ENCODE assay signal across 12 cellular contexts in genomic region chr12:6915789-6916285, GRCh38. TPM values are rescaled to one million over a fixed set of nuclear protein-coding genes. Genes with fewer than 3 reads are reported as not detected.
DNase-seq lines count a peak whose midpoint lies in the region; ATAC-seq and TF ChIP-seq lines count a peak whose summit lies in the region.
"Had no signal": no experiment of that assay in that cellular context is flagged by ENCODE, and none has a peak within 500 bp of the region (broad histone marks: within the 10 kb centered on the region; RNA-seq: fewer than 3 reads in every experiment).

No MANE protein-coding gene starts in this region.

- TF ChIP-seq CTCF in fibroblast of lung (conservative IDR thresholded peaks at IDR 0.05 in 1 of 2, IDR thresholded peaks at IDR 0.05 in 1 of 2; ENCODE audit: low read depth in 1 of 2, low read length in 2 of 2) = no peak

- no peak for TF ChIP-seq POLR2A in erythroblast (IDR thresholded peaks at IDR 0.05; ENCODE audit: low read length)

- ATAC-seq in T-cell (replicated peaks in 1 of 4) (no peak), HG02763 (IDR thresholded peaks at IDR 0.05; ENCODE audit: unreplicated experiment) (no peak), HG02588 (IDR thresholded peaks at IDR 0.05; ENCODE audit: unreplicated experiment) (no peak)
- no peak for ATAC-seq in stimulated activated effector memory CD8-positive, alpha-beta T cell treated with anti-CD3 and anti-CD28 coated beads, Interleukin-12 subunit alpha, Interleukin-12 subunit beta, amount 100 ng/mL, for 72 hours

- CTCF ChIA-PET in T-cell (lab: Charles Lee) = interaction anchor here in 1 of 2 donors (0.6 kb wide), 1 partner anchor 10 kb away, joined by 4 read pairs; no protein-coding TSS in a partner anchor

- H3K9ac ChIP-seq in fibroblast of lung (ENCODE audit: insufficient read depth, low read length) = no peak overlapping the region

- H3K27ac Mint-ChIP-seq in T-helper 1 cell treated with Interleukin-12 subunit alpha and Interleukin-12 subunit beta and Interleukin-4 antibody, amounts not matched to agents 30 μg/mL and 1 μg/mL, for 36 hours = peak overlapping the region; percentile 55
- H3K27ac Mint-ChIP-seq in T-cell = peak overlapping the region; percentile 91 to 95
- H3K27ac Mint-ChIP-seq in stimulated activated effector memory CD8-positive, alpha-beta T cell treated with anti-CD3 and anti-CD28 coated beads, Interleukin-12 subunit alpha, Interleukin-12 subunit beta, amount 100 ng/mL, for 72 hours = peak overlapping the region; percentile 95

- H3K36me3 Mint-ChIP-seq in T-helper 1 cell treated with Interleukin-12 subunit alpha and Interleukin-12 subunit beta and Interleukin-4 antibody, amounts not matched to agents 30 μg/mL and 1 μg/mL, for 36 hours (ENCODE audit: low read depth) = peaks cover 24% of the 10 kb centered on the region
- peaks cover 21% of the 10 kb centered on the region for H3K36me3 Mint-ChIP-seq in T-cell
- peaks cover 75% of the 10 kb centered on the region for H3K36me3 Mint-ChIP-seq in stimulated activated effector memory CD8-positive, alpha-beta T cell treated with anti-CD3 and anti-CD28 coated beads, Interleukin-12 subunit alpha, Interleukin-12 subunit beta, amount 100 ng/mL, for 72 hours

- H3K4me3 ChIP-seq in fibroblast of lung (replicated peaks in 1 of 4; ENCODE audit: control extremely low read depth in 1 of 4, insufficient read depth in 1 of 4, low read depth in 3 of 4, low read length in 4 of 4) = peak overlapping the region in 1 of 4 experiments; percentile 75

- H3K27me3 Mint-ChIP-seq in T-helper 1 cell treated with Interleukin-12 subunit alpha and Interleukin-12 subunit beta and Interleukin-4 antibody, amounts not matched to agents 30 μg/mL and 1 μg/mL, for 36 hours (ENCODE audit: low read depth) = no peaks in the 10 kb centered on the region
- no peaks in the 10 kb centered on the region for H3K27me3 Mint-ChIP-seq in T-cell

- H3K4me1 Mint-ChIP-seq in T-helper 1 cell treated with Interleukin-12 subunit alpha and Interleukin-12 subunit beta and Interleukin-4 antibody, amounts not matched to agents 30 μg/mL and 1 μg/mL, for 36 hours (ENCODE audit: low read depth) = peaks cover 41% of the 10 kb centered on the region
- H3K4me1 Mint-ChIP-seq in T-cell = peaks cover 32 to 44% (median 40%) of the 10 kb centered on the region in 3 donors
- peaks cover 49% of the 10 kb centered on the region for H3K4me1 Mint-ChIP-seq in stimulated activated effector memory CD8-positive, alpha-beta T cell treated with anti-CD3 and anti-CD28 coated beads, Interleukin-12 subunit alpha, Interleukin-12 subunit beta, amount 100 ng/mL, for 72 hours

- no peak overlapping the region for H2AFZ ChIP-seq in fibroblast of lung (ENCODE audit: low read length)

- no peaks in the 10 kb centered on the region for H3K9me3 ChIP-seq in fibroblast of lung (ENCODE audit: control insufficient read depth, insufficient read depth, low read depth, low read length)

- peaks cover 2% of the 10 kb centered on the region for H3K4me1 ChIP-seq in fibroblast of lung (ENCODE audit: control insufficient read depth, extremely low read depth, insufficient read depth, low read length)

- no peaks in the 10 kb centered on the region for H3K27me3 ChIP-seq in fibroblast of lung (ENCODE audit: control insufficient read depth, insufficient read depth, low read length)

- peak overlapping the region; percentile 44 for H3K4me2 ChIP-seq in fibroblast of lung (ENCODE audit: extremely low read depth, insufficient read depth, low read length)

- DNase-seq in T-helper 1 cell (no peak), T-cell (no peak), fibroblast of lung (ENCODE audit: low read depth in 2 of 2) (no peak), erythroblast (lab: John Stamatoyannopoulos, UW) (no peak)
- DNase-seq in stimulated activated effector memory CD8-positive, alpha-beta T cell treated with anti-CD3 and anti-CD28 coated beads, Interleukin-12 subunit alpha, Interleukin-12 subunit beta, amount 100 ng/mL, for 72 hours (ENCODE audit: low spot score in 2 of 2) = no peak
- DNase-seq: trophoblast cell had no signal

- H3K9me3 Mint-ChIP-seq in T-helper 1 cell treated with Interleukin-12 subunit alpha and Interleukin-12 subunit beta and Interleukin-4 antibody, amounts not matched to agents 30 μg/mL and 1 μg/mL, for 36 hours = no peaks in the 10 kb centered on the region
- no peaks in the 10 kb centered on the region for H3K9me3 Mint-ChIP-seq in T-cell
- H3K9me3 Mint-ChIP-seq in stimulated activated effector memory CD8-positive, alpha-beta T cell treated with anti-CD3 and anti-CD28 coated beads, Interleukin-12 subunit alpha, Interleukin-12 subunit beta, amount 100 ng/mL, for 72 hours = no peaks in the 10 kb centered on the region

- no peaks in the 10 kb centered on the region for H4K20me1 ChIP-seq in fibroblast of lung (ENCODE audit: control insufficient read depth, extremely low read depth, insufficient read depth, low read length)

- peaks cover 3% of the 10 kb centered on the region for H3K79me2 ChIP-seq in fibroblast of lung (ENCODE audit: control insufficient read depth, insufficient read depth, low read length)

- no peak overlapping the region for H3K27ac ChIP-seq in fibroblast of lung (ENCODE audit: insufficient read depth, low read length)

- peak overlapping the region; percentile 99 for H3K4me3 Mint-ChIP-seq in T-helper 1 cell treated with Interleukin-12 subunit alpha and Interleukin-12 subunit beta and Interleukin-4 antibody, amounts not matched to agents 30 μg/mL and 1 μg/mL, for 36 hours
- peak overlapping the region; percentile 67 to 98 (median 89) for H3K4me3 Mint-ChIP-seq in T-cell
- peak overlapping the region; percentile 99 for H3K4me3 Mint-ChIP-seq in stimulated activated effector memory CD8-positive, alpha-beta T cell treated with anti-CD3 and anti-CD28 coated beads, Interleukin-12 subunit alpha, Interleukin-12 subunit beta, amount 100 ng/mL, for 72 hours

- peaks cover 9% of the 10 kb centered on the region for H3K36me3 ChIP-seq in fibroblast of lung (ENCODE audit: control insufficient read depth, insufficient read depth, low read length)

- POLR2A ChIA-PET in T-cell (lab: Charles Lee) = no interaction called here

RNA-seq across cellular contexts. Expression of gene ENO2, which starts 1.5 kb away (rescaled TPM):
- 100 to 1,000 TPM in 4 of 5 donors, 10 to 100 TPM in 1; 87.2 to 176 (median 148) TPM for total RNA-seq in T-cell
- total RNA-seq in fibroblast of lung = 20.3 TPM in 2 replicates
- 29.4 and 43.0 TPM in 2 replicates for polyA plus RNA-seq in fibroblast of lung
- polyA plus RNA-seq in fibroblast of lung (2012) = 29.0 and 41.2 TPM in 2 replicates
- 40.4 and 68.7 TPM in 2 replicates for polyA minus RNA-seq in fibroblast of lung (ENCODE audit: low replicate concordance)

RNA-seq across cellular contexts. Expression of gene LRRC23, which starts 11.2 kb away (rescaled TPM):
- total RNA-seq in T-cell (10 to 100 TPM in 2 of 5 donors, 1 to 10 TPM in 3; 8.7 to 13.6 (median 8.8) TPM), fibroblast of lung (9.6 and 14.9 TPM in 2 replicates)
- polyA plus RNA-seq in fibroblast of lung = 5.6 and 6.4 TPM in 2 replicates
- 5.6 and 5.7 TPM in 2 replicates for polyA plus RNA-seq in fibroblast of lung (2012)
- polyA minus RNA-seq in fibroblast of lung (ENCODE audit: low replicate concordance) = 4.1 and 14.3 TPM in 2 replicates

RNA-seq across cellular contexts. Expression of gene ATN1, which starts 11.9 kb away (rescaled TPM):
- total RNA-seq in T-cell (10 to 100 TPM; 34.7 to 44.3 (median 41.7) TPM), fibroblast of lung (8.2 and 21.5 TPM in 2 replicates)
- polyA plus RNA-seq in fibroblast of lung = 9.4 and 14.5 TPM in 2 replicates
- 65.1 and 76.2 TPM in 2 replicates for polyA plus RNA-seq in fibroblast of lung (2012)
- polyA minus RNA-seq in fibroblast of lung (ENCODE audit: low replicate concordance) = 192 and 200 TPM in 2 replicates

RNA-seq across cellular contexts. Expression of gene RNU7-1, which starts 27.8 kb away (rescaled TPM):
- total RNA-seq in T-cell (not detected), fibroblast of lung (not detected in 2 replicates)
- not detected in 2 replicates for polyA plus RNA-seq in fibroblast of lung
- not detected in 2 replicates for polyA plus RNA-seq in fibroblast of lung (2012)
- polyA minus RNA-seq in fibroblast of lung (ENCODE audit: low replicate concordance) = not detected in 2 replicates
- total RNA-seq: A172, glomerular endothelial cell, M059J had no signal

RNA-seq across cellular contexts. Expression of gene C12orf57, which starts 28.0 kb away (rescaled TPM):
- total RNA-seq in T-cell (100 to 1,000 TPM; 256 to 466 (median 412) TPM), fibroblast of lung (107 and 177 TPM in 2 replicates)
- 172 and 220 TPM in 2 replicates for polyA plus RNA-seq in fibroblast of lung
- polyA plus RNA-seq in fibroblast of lung (2012) = 181 and 214 TPM in 2 replicates
- 60.1 and 67.8 TPM in 2 replicates for polyA minus RNA-seq in fibroblast of lung (ENCODE audit: low replicate concordance)
- total RNA-seq: A172 had no signal
